1 cellular context compared by ENCODE assay signal in genomic region chr6:79946773-79947190, GRCh38.
TF ChIP-seq lines count a peak whose summit lies in the region.

No MANE protein-coding gene starts in this region.

TF ChIP-seq in A549, 52 proteins besides CTCF, POLR2A, EP300 and RAD21 (continued from another document):
- TF ChIP-seq RFX5 (IDR thresholded peaks at IDR 0.05) = no peak
- no peak for TF ChIP-seq HEYL (CRISPR knock-in tag; IDR thresholded peaks at IDR 0.05)
- TF ChIP-seq EHMT2 (IDR thresholded peaks at IDR 0.05; ENCODE audit: low read depth) = no peak
- TF ChIP-seq GATA3 (IDR thresholded peaks at IDR 0.05; ENCODE audit: borderline replicate concordance) = no peak
